In the genomic region with DNA sequence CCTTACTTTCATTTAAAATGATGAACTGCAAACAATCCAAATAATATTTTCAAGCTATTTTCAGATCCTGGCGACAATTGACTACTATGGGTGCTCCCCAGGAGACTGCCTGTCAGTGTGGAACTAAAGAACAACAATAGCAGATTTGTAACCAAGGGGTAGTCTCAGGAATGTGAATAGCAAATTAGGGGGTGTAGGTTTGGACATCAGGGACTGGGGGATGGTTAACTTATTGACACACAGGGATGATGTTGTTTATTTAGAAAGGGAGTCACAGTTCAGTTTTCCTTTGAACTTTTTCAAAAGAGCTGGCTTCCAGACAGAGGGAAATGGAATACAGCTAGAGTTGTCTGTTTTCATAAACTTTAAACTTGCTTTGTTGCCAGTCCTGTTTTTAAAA, we compare ENCODE assay signal across 18 cellular contexts.
"Had no signal": no experiment of that assay in that cellular context is flagged by ENCODE, and none has a peak within 500 bp of the region (broad histone marks: within the 10 kb centered on the region; RNA-seq: fewer than 3 reads in every experiment).

No MANE protein-coding gene starts in this region.

- H3K27ac Mint-ChIP-seq: activated naive CD4-positive, alpha-beta T cell treated with anti-CD3 and anti-CD28 coated beads for 36 hours; naive thymus-derived CD8-positive, alpha-beta T cell; stimulated activated effector memory CD8-positive, alpha-beta T cell treated with anti-CD3 and anti-CD28 coated beads, Interleukin-12 subunit alpha, Interleukin-12 subunit beta, amount 100 ng/mL, for 72 hours; T-helper 1 cell treated with Interleukin-12 subunit alpha and Interleukin-12 subunit beta and Interleukin-4 antibody, amounts not matched to agents 30 μg/mL and 1 μg/mL, for 36 hours had no signal

- H3K27ac ChIP-seq: brain microvascular endothelial cell, colonic mucosa, gastroesophageal sphincter, heart right ventricle, sigmoid colon, stomach had no signal

- H3K36me3 ChIP-seq: brain microvascular endothelial cell, colonic mucosa, gastroesophageal sphincter, heart right ventricle, sigmoid colon, stomach had no signal

- H3K36me3 Mint-ChIP-seq: naive thymus-derived CD8-positive, alpha-beta T cell; stimulated activated effector memory CD8-positive, alpha-beta T cell treated with anti-CD3 and anti-CD28 coated beads, Interleukin-12 subunit alpha, Interleukin-12 subunit beta, amount 100 ng/mL, for 72 hours had no signal

- H3K9me3 ChIP-seq: colonic mucosa, gastroesophageal sphincter, heart right ventricle, sigmoid colon, stomach had no signal

- H3K27me3 ChIP-seq: brain microvascular endothelial cell, colonic mucosa, gastroesophageal sphincter, heart right ventricle, sigmoid colon, stomach had no signal

- H3K4me3 Mint-ChIP-seq: activated naive CD4-positive, alpha-beta T cell treated with anti-CD3 and anti-CD28 coated beads for 36 hours; activated T-cell treated with anti-CD3 and anti-CD28 coated beads, Interleukin-2, amount 50 U/mL, for 4 hours; naive thymus-derived CD8-positive, alpha-beta T cell; stimulated activated effector memory CD8-positive, alpha-beta T cell treated with anti-CD3 and anti-CD28 coated beads, Interleukin-12 subunit alpha, Interleukin-12 subunit beta, amount 100 ng/mL, for 72 hours; T-helper 1 cell treated with Interleukin-12 subunit alpha and Interleukin-12 subunit beta and Interleukin-4 antibody, amounts not matched to agents 30 μg/mL and 1 μg/mL, for 36 hours had no signal

- H3K4me3 ChIP-seq: colonic mucosa, gastroesophageal sphincter, heart right ventricle, sigmoid colon, stomach had no signal

- H3K9me3 Mint-ChIP-seq: activated naive CD4-positive, alpha-beta T cell treated with anti-CD3 and anti-CD28 coated beads for 36 hours; activated T-cell treated with anti-CD3 and anti-CD28 coated beads, Interleukin-2, amount 50 U/mL, for 4 hours; stimulated activated effector memory CD8-positive, alpha-beta T cell treated with anti-CD3 and anti-CD28 coated beads, Interleukin-12 subunit alpha, Interleukin-12 subunit beta, amount 100 ng/mL, for 72 hours; T-helper 1 cell treated with Interleukin-12 subunit alpha and Interleukin-12 subunit beta and Interleukin-4 antibody, amounts not matched to agents 30 μg/mL and 1 μg/mL, for 36 hours had no signal

- H3K4me1 Mint-ChIP-seq: stimulated activated effector memory CD8-positive, alpha-beta T cell treated with anti-CD3 and anti-CD28 coated beads, Interleukin-12 subunit alpha, Interleukin-12 subunit beta, amount 100 ng/mL, for 72 hours had no signal

- ATAC-seq: activated CD4-positive, CD25-positive, alpha-beta regulatory T cell treated with anti-CD3 and anti-CD28 coated beads, Interleukin-2, amount 50 U/mL, for 24 hours; activated T-cell treated with anti-CD3 and anti-CD28 coated beads, Interleukin-2, amount 50 U/mL, for 4 hours; gastroesophageal sphincter; heart right ventricle; naive thymus-derived CD8-positive, alpha-beta T cell; stimulated activated effector memory CD8-positive, alpha-beta T cell treated with anti-CD3 and anti-CD28 coated beads, Interleukin-12 subunit alpha, Interleukin-12 subunit beta, amount 100 ng/mL, for 72 hours had no signal

- DNase-seq: activated CD4-positive, alpha-beta T cell treated with anti-CD3 and anti-CD28 coated beads, Interleukin-2, amount 50 U/mL, for 1 hour; activated CD8-positive, alpha-beta memory T cell treated with anti-CD3 and anti-CD28 coated beads, Interleukin-2, amount 50 U/mL, for 4 hours; activated naive CD4-positive, alpha-beta T cell treated with anti-CD3 and anti-CD28 coated beads for 36 hours; activated T-cell treated with anti-CD3 and anti-CD28 coated beads, Interleukin-2, amount 50 U/mL, for 4 hours; brain microvascular endothelial cell; central memory CD4-positive, alpha-beta T cell; colonic mucosa; heart right ventricle; mesendoderm; naive thymus-derived CD8-positive, alpha-beta T cell; sigmoid colon; stimulated activated CD4-positive, alpha-beta T cell treated with anti-CD3 and anti-CD28 coated beads, Interleukin-4, amount 100 ng/mL, for 24 hours; stomach; trophoblast cell had no signal

- H3K4me1 ChIP-seq: colonic mucosa, gastroesophageal sphincter, heart right ventricle, sigmoid colon, stomach had no signal
